In genomic region chr14:99683619-99684355, GRCh38 we compare ENCODE assay signal across 8 cellular contexts. TPM values are rescaled to one million over a fixed set of nuclear protein-coding genes. Genes with fewer than 3 reads are reported as not detected.
DNase-seq lines count a peak whose midpoint lies in the region; ATAC-seq and TF ChIP-seq lines count a peak whose summit lies in the region.

TSS of gene CYP46A1 (plus strand) at chr14:99684298. CDS start at chr14:99684418, 120 bp downstream.

- peak within 1 kb of the TSS; percentile 87 to 95 (median 92) for H3K27ac ChIP-seq in esophagus muscularis mucosa (replicated peaks in 1 of 4)

- peak; percentile 94 for ATAC-seq in GM21737 (IDR thresholded peaks at IDR 0.05; ENCODE audit: unreplicated experiment)

- WGBS in esophagus muscularis mucosa: 0% methylated on average over 45 of the region's 77 CpGs

- H3K9me3 ChIP-seq in esophagus muscularis mucosa: peaks cover 0 to 5% (median 0%) of the 10 kb centered on the region in 4 donors

- H3K36me3 ChIP-seq in esophagus muscularis mucosa: no peaks in the 10 kb centered on the region

- peak in 1 of 3 experiments; percentile 15 for TF ChIP-seq CTCF in esophagus muscularis mucosa (IDR thresholded peaks at IDR 0.05)

- H3K4me3 ChIP-seq in esophagus muscularis mucosa: peak within 1 kb of the TSS; percentile 71 to 89 (median 84)

- peaks cover 13 to 24% (median 17%) of the 10 kb centered on the region in 4 donors for H3K4me1 ChIP-seq in esophagus muscularis mucosa

- no peak for TF ChIP-seq POLR2A in esophagus muscularis mucosa (IDR thresholded peaks at IDR 0.05; ENCODE audit: low read depth)

- peaks cover 0 to 11% (median 0%) of the 10 kb centered on the region in 4 donors for H3K27me3 ChIP-seq in esophagus muscularis mucosa

- intact Hi-C loops in esophagus muscularis mucosa (cut with DNase I): loop anchor here (2.0 kb wide), 1 partner anchor 201 kb away; no protein-coding TSS in a partner anchor

- no peak for TF ChIP-seq EP300 in esophagus muscularis mucosa (IDR thresholded peaks at IDR 0.05)

- peak; percentile 97 for DNase-seq in DMS79 (lab: John Stamatoyannopoulos, UW)
- DNase-seq in KG1 (lab: John Stamatoyannopoulos, UW): peak; percentile 92
- DNase-seq in activated T-cell treated with anti-CD3 and anti-CD28 coated beads, Interleukin-2, amount 50 U/mL, for 48 hours: peak; percentile 98 to 100
- peak; percentile 100 for DNase-seq in esophagus muscularis mucosa (ENCODE audit: extremely low spot score)
- peak; percentile 98 for DNase-seq in myocyte (ENCODE audit: low read depth)
- peak; percentile 98 to 99 for DNase-seq in stimulated activated CD8-positive, alpha-beta memory T cell treated with anti-CD3 and anti-CD28 coated beads, Interleukin-7, amount 100 ng/mL, for 4 hours (ENCODE audit: low read depth in 2 of 2)

TF ChIP-seq in PFSK-1, 5 proteins besides CTCF, POLR2A, EP300 and RAD21:
- TF ChIP-seq TAF1 (IDR thresholded peaks at IDR 0.05; ENCODE audit: borderline replicate concordance, insufficient read depth, low read length) (no peak), FOXP2 (optimal IDR thresholded peaks at IDR 0.05; ENCODE audit: borderline replicate concordance, extremely low read depth, extremely low read length, insufficient read depth) (peak; percentile 21), POLR2AphosphoS5 (IDR thresholded peaks at IDR 0.05; ENCODE audit: low read depth, low read length) (no peak), SIN3A (IDR thresholded peaks at IDR 0.05; ENCODE audit: borderline replicate concordance, insufficient read depth, low read length) (0 out of 2 replicates have a peak, but pooled peaks have one; percentile 18)
- TF ChIP-seq, protein P1, sequence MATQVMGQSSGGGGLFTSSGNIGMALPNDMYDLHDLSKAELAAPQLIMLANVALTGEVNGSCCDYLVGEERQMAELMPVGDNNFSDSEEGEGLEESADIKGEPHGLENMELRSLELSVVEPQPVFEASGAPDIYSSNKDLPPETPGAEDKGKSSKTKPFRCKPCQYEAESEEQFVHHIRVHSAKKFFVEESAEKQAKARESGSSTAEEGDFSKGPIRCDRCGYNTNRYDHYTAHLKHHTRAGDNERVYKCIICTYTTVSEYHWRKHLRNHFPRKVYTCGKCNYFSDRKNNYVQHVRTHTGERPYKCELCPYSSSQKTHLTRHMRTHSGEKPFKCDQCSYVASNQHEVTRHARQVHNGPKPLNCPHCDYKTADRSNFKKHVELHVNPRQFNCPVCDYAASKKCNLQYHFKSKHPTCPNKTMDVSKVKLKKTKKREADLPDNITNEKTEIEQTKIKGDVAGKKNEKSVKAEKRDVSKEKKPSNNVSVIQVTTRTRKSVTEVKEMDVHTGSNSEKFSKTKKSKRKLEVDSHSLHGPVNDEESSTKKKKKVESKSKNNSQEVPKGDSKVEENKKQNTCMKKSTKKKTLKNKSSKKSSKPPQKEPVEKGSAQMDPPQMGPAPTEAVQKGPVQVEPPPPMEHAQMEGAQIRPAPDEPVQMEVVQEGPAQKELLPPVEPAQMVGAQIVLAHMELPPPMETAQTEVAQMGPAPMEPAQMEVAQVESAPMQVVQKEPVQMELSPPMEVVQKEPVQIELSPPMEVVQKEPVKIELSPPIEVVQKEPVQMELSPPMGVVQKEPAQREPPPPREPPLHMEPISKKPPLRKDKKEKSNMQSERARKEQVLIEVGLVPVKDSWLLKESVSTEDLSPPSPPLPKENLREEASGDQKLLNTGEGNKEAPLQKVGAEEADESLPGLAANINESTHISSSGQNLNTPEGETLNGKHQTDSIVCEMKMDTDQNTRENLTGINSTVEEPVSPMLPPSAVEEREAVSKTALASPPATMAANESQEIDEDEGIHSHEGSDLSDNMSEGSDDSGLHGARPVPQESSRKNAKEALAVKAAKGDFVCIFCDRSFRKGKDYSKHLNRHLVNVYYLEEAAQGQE (IDR thresholded peaks at IDR 0.05; ENCODE audit: insufficient read depth in 1 of 2, low read depth in 2 of 2, low read length in 2 of 2): no peak
TF ChIP-seq in PFSK-1: peak in this region for 2.

RNA-seq across cellular contexts. Expression of gene CYP46A1, which starts in this region (rescaled TPM):
- not detected for polyA plus RNA-seq in PFSK-1 (2012; ENCODE audit: insufficient read length, low read depth)
- total RNA-seq in esophagus muscularis mucosa: 1 to 10 TPM; 1.2 to 2.5 (median 1.9) TPM
- total RNA-seq in myocyte: 2.2 and 2.8 TPM in 2 replicates
- 1.6 TPM for polyA plus RNA-seq in myocyte (2012)

Comparison
In these comparisons a context has a peak if more than half of its experiments do, and no peak if none do; other contexts are left out.
1. Peak in every context shown above with its lines: DNase-seq, ATAC-seq, H3K4me3 ChIP-seq and H3K27ac ChIP-seq.